1 cellular context compared by ENCODE assay signal in genomic region chr16:85381738-85382592, GRCh38.
TF ChIP-seq lines count a peak whose summit lies in the region.

No MANE protein-coding gene starts in this region.

TF ChIP-seq in K562, 482 proteins besides CTCF, POLR2A, EP300 and RAD21 (continued from another document and continues in another):
- TF ChIP-seq, protein P1, sequence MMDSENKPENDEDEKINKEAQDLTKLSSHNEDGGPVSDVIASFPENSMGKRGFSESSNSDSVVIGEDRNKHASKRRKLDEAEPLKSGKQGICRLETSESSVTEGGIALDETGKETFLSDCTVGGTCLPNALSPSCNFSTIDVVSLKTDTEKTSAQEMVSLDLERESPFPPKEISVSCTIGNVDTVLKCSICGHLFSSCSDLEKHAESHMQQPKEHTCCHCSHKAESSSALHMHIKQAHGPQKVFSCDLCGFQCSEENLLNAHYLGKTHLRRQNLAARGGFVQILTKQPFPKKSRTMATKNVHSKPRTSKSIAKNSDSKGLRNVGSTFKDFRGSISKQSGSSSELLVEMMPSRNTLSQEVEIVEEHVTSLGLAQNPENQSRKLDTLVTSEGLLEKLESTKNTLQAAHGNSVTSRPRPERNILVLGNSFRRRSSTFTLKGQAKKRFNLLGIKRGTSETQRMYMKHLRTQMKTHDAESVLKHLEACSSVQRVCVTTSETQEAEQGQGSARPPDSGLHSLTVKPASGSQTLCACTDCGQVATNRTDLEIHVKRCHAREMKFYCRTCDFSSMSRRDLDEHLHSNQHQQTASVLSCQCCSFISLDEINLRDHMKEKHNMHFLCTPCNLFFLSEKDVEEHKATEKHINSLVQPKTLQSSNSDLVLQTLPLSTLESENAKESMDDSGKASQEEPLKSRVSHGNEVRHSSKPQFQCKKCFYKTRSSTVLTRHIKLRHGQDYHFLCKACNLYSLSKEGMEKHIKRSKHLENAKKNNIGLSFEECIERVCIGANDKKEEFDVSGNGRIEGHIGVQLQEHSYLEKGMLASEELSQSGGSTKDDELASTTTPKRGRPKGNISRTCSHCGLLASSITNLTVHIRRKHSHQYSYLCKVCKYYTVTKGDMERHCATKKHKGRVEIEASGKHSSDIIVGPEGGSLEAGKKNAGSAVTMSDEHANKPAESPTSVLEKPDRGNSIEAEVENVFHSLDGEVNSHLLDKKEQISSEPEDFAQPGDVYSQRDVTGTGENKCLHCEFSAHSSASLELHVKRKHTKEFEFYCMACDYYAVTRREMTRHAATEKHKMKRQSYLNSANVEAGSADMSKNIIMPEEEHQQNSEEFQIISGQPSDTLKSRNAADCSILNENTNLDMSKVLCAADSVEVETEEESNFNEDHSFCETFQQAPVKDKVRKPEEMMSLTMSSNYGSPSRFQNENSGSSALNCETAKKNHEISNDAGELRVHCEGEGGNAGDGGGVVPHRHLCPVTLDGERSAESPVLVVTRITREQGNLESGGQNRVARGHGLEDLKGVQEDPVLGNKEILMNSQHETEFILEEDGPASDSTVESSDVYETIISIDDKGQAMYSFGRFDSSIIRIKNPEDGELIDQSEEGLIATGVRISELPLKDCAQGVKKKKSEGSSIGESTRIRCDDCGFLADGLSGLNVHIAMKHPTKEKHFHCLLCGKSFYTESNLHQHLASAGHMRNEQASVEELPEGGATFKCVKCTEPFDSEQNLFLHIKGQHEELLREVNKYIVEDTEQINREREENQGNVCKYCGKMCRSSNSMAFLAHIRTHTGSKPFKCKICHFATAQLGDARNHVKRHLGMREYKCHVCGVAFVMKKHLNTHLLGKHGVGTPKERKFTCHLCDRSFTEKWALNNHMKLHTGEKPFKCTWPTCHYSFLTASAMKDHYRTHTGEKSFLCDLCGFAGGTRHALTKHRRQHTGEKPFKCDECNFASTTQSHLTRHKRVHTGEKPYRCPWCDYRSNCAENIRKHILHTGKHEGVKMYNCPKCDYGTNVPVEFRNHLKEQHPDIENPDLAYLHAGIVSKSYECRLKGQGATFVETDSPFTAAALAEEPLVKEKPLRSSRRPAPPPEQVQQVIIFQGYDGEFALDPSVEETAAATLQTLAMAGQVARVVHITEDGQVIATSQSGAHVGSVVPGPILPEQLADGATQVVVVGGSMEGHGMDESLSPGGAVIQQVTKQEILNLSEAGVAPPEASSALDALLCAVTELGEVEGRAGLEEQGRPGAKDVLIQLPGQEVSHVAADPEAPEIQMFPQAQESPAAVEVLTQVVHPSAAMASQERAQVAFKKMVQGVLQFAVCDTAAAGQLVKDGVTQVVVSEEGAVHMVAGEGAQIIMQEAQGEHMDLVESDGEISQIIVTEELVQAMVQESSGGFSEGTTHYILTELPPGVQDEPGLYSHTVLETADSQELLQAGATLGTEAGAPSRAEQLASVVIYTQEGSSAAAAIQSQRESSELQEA (IDR thresholded peaks at IDR 0.05; ENCODE audit: low read depth): no peak
- TF ChIP-seq MLX (CRISPR knock-in tag; conservative IDR thresholded peaks at IDR 0.05): no peak
- no peak for TF ChIP-seq NFYB (IDR thresholded peaks at IDR 0.05; ENCODE audit: extremely low read depth, insufficient read length)
- TF ChIP-seq NR3C1 (CRISPR knock-in tag; IDR thresholded peaks at IDR 0.05): no peak
- TF ChIP-seq TRIM25 (IDR thresholded peaks at IDR 0.05; ENCODE audit: borderline replicate concordance): no peak
- TF ChIP-seq NFIC (IDR thresholded peaks at IDR 0.05): peak; percentile 98
- no peak for TF ChIP-seq PURB (CRISPR knock-in tag; IDR thresholded peaks at IDR 0.05; ENCODE audit: low read depth)
- peak; percentile 98 for TF ChIP-seq ZNF644 (tag; IDR thresholded peaks at IDR 0.05; ENCODE audit: low read depth)
- peak; percentile 100 for TF ChIP-seq CCNT2 (IDR thresholded peaks at IDR 0.05; ENCODE audit: borderline replicate concordance, extremely low read depth, insufficient read length, low read depth, low read length)
- TF ChIP-seq, protein P2, sequence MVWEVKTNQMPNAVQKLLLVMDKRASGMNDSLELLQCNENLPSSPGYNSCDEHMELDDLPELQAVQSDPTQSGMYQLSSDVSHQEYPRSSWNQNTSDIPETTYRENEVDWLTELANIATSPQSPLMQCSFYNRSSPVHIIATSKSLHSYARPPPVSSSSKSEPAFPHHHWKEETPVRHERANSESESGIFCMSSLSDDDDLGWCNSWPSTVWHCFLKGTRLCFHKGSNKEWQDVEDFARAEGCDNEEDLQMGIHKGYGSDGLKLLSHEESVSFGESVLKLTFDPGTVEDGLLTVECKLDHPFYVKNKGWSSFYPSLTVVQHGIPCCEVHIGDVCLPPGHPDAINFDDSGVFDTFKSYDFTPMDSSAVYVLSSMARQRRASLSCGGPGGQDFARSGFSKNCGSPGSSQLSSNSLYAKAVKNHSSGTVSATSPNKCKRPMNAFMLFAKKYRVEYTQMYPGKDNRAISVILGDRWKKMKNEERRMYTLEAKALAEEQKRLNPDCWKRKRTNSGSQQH (CRISPR knock-in tag; IDR thresholded peaks at IDR 0.05): peak; percentile 89
- TF ChIP-seq KHSRP (IDR thresholded peaks at IDR 0.05): peak; percentile 75
- TF ChIP-seq ZNF75A (CRISPR knock-in tag; IDR thresholded peaks at IDR 0.05): no peak
- TF ChIP-seq SRSF9 (IDR thresholded peaks at IDR 0.05; ENCODE audit: borderline replicate concordance, low read depth, low read length): no peak
- TF ChIP-seq TEAD4 (IDR thresholded peaks at IDR 0.05; ENCODE audit: low read length): peak; percentile 98
- TF ChIP-seq TEAD4 (CRISPR knock-in tag; IDR thresholded peaks at IDR 0.05; ENCODE audit: borderline replicate concordance): no peak
- TF ChIP-seq SIRT6 (IDR thresholded peaks at IDR 0.05; ENCODE audit: low read depth, low read length): no peak
- TF ChIP-seq POLR2B (IDR thresholded peaks at IDR 0.05; ENCODE audit: low read depth, partially characterized antibody): no peak
- TF ChIP-seq, protein P3, sequence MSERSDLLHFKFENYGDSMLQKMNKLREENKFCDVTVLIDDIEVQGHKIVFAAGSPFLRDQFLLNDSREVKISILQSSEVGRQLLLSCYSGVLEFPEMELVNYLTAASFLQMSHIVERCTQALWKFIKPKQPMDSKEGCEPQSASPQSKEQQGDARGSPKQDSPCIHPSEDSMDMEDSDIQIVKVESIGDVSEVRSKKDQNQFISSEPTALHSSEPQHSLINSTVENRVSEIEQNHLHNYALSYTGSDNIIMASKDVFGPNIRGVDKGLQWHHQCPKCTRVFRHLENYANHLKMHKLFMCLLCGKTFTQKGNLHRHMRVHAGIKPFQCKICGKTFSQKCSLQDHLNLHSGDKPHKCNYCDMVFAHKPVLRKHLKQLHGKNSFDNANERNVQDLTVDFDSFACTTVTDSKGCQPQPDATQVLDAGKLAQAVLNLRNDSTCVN (CRISPR knock-in tag; IDR thresholded peaks at IDR 0.05): peak; percentile 54; the same call in 1 of the 2 replicates
- TF ChIP-seq SP1 (CRISPR knock-in tag; IDR thresholded peaks at IDR 0.05): peak; percentile 93
- TF ChIP-seq ETV5 (CRISPR knock-in tag; IDR thresholded peaks at IDR 0.05; ENCODE audit: low read depth): peak; percentile 93
- peak; percentile 98 for TF ChIP-seq MTA2 (IDR thresholded peaks at IDR 0.05; ENCODE audit: low read depth)
- TF ChIP-seq SAFB (IDR thresholded peaks at IDR 0.05; ENCODE audit: borderline replicate concordance, low read depth, low read length): no peak
- no peak for TF ChIP-seq MCM2 (IDR thresholded peaks at IDR 0.05; ENCODE audit: low read depth)
- no peak for TF ChIP-seq E4F1 (CRISPR knock-in tag; IDR thresholded peaks at IDR 0.05; ENCODE audit: borderline replicate concordance)
- TF ChIP-seq CBFB (CRISPR knock-in tag; IDR thresholded peaks at IDR 0.05): peak; percentile 99
- TF ChIP-seq E2F1 (CRISPR knock-in tag; IDR thresholded peaks at IDR 0.05): peak; percentile 98
- peak; percentile 100 for TF ChIP-seq CXXC5 (CRISPR knock-in tag; IDR thresholded peaks at IDR 0.05)
- TF ChIP-seq ATF7 (IDR thresholded peaks at IDR 0.05): peak; percentile 94
- TF ChIP-seq CREM (IDR thresholded peaks at IDR 0.05; ENCODE audit: low read depth): peak; percentile 86; the same call in 1 of the 2 replicates
- TF ChIP-seq NEUROD1 (IDR thresholded peaks at IDR 0.05; ENCODE audit: borderline replicate concordance, low read depth, low read length, partially characterized antibody): peak; percentile 98
- no peak for TF ChIP-seq ELK3 (CRISPR knock-in tag; IDR thresholded peaks at IDR 0.05)
- no peak for TF ChIP-seq PRMT5 (CRISPR knock-in tag; IDR thresholded peaks at IDR 0.05)
- TF ChIP-seq CREB3L1 (IDR thresholded peaks at IDR 0.05; ENCODE audit: borderline replicate concordance, low read depth): peak; percentile 74
- TF ChIP-seq KDM1A (IDR thresholded peaks at IDR 0.05): peak; percentile 99
- TF ChIP-seq NFATC3 (IDR thresholded peaks at IDR 0.05): no peak
- peak; percentile 83 for TF ChIP-seq CREB1 (IDR thresholded peaks at IDR 0.05)
- TF ChIP-seq CREB1 (CRISPR knock-in tag; IDR thresholded peaks at IDR 0.05): peak; percentile 71; the same call in 1 of the 2 replicates
- TF ChIP-seq SNIP1 (IDR thresholded peaks at IDR 0.05; ENCODE audit: low read depth): no peak
- no peak for TF ChIP-seq ZNF79 (CRISPR knock-in tag; IDR thresholded peaks at IDR 0.05; ENCODE audit: low read depth)
- peak; percentile 100 for TF ChIP-seq SMARCA4 (IDR thresholded peaks at IDR 0.05)
- no peak for TF ChIP-seq PTRF (tag; IDR thresholded peaks at IDR 0.05)
- TF ChIP-seq ZNF316 (IDR thresholded peaks at IDR 0.05): no peak
- no peak for TF ChIP-seq EZH2 (IDR thresholded peaks at IDR 0.05; ENCODE audit: borderline replicate concordance, low read depth, low read length)
- no peak for TF ChIP-seq ZNF232 (CRISPR knock-in tag; IDR thresholded peaks at IDR 0.05)
- peak; percentile 20 for TF ChIP-seq ZNF146 (CRISPR knock-in tag; IDR thresholded peaks at IDR 0.05; ENCODE audit: unreplicated experiment)
- no peak for TF ChIP-seq ZKSCAN3 (CRISPR knock-in tag; IDR thresholded peaks at IDR 0.05)
- TF ChIP-seq TAF7 (tag; IDR thresholded peaks at IDR 0.05): no peak
- TF ChIP-seq TSC22D4 (tag; IDR thresholded peaks at IDR 0.05): no peak
- peak; percentile 77 for TF ChIP-seq ELF4 (CRISPR knock-in tag; IDR thresholded peaks at IDR 0.05)
- peak; percentile 43 to 81; a peak in 2 of 4 replicates for TF ChIP-seq SIN3A (IDR thresholded peaks at IDR 0.05; ENCODE audit: borderline replicate concordance in 2 of 2, control insufficient read depth in 1 of 2, low read depth in 2 of 2, low read length in 2 of 2)
- no peak for TF ChIP-seq PPARD (CRISPR knock-in tag; IDR thresholded peaks at IDR 0.05)
